ENCODE assay signal across 1 cellular context in the genomic region with DNA sequence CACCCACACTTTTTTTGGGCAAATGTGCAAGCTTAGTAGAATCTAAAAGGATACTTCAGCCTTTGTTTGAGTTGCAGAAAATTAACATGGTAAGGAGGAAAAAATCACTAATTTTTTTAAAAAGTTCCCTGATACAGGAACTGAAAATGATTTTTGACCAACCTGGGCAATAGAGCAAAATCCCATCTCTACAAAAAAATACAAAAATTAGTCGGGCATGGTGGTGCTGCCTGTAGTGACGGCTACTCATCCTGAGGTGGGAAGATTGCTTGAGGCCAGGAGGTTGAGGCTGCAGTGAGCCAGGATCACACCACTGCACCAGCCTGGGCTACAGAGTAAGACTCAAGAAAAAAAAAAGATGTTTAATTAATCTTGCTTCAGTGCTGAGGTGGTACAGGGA.
TF ChIP-seq lines count a peak whose summit lies in the region.

No MANE protein-coding gene starts in this region.

TF ChIP-seq in WTC11, 78 proteins besides CTCF, POLR2A, EP300 and RAD21 (continued from another document):
- TF ChIP-seq, protein P1, sequence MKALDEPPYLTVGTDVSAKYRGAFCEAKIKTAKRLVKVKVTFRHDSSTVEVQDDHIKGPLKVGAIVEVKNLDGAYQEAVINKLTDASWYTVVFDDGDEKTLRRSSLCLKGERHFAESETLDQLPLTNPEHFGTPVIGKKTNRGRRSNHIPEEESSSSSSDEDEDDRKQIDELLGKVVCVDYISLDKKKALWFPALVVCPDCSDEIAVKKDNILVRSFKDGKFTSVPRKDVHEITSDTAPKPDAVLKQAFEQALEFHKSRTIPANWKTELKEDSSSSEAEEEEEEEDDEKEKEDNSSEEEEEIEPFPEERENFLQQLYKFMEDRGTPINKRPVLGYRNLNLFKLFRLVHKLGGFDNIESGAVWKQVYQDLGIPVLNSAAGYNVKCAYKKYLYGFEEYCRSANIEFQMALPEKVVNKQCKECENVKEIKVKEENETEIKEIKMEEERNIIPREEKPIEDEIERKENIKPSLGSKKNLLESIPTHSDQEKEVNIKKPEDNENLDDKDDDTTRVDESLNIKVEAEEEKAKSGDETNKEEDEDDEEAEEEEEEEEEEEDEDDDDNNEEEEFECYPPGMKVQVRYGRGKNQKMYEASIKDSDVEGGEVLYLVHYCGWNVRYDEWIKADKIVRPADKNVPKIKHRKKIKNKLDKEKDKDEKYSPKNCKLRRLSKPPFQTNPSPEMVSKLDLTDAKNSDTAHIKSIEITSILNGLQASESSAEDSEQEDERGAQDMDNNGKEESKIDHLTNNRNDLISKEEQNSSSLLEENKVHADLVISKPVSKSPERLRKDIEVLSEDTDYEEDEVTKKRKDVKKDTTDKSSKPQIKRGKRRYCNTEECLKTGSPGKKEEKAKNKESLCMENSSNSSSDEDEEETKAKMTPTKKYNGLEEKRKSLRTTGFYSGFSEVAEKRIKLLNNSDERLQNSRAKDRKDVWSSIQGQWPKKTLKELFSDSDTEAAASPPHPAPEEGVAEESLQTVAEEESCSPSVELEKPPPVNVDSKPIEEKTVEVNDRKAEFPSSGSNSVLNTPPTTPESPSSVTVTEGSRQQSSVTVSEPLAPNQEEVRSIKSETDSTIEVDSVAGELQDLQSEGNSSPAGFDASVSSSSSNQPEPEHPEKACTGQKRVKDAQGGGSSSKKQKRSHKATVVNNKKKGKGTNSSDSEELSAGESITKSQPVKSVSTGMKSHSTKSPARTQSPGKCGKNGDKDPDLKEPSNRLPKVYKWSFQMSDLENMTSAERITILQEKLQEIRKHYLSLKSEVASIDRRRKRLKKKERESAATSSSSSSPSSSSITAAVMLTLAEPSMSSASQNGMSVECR (CRISPR knock-in tag; IDR thresholded peaks at IDR 0.05; ENCODE audit: borderline replicate concordance) = no peak
- no peak for TF ChIP-seq RELA (CRISPR knock-in tag; IDR thresholded peaks at IDR 0.05; ENCODE audit: borderline replicate concordance)
- TF ChIP-seq, protein P2, sequence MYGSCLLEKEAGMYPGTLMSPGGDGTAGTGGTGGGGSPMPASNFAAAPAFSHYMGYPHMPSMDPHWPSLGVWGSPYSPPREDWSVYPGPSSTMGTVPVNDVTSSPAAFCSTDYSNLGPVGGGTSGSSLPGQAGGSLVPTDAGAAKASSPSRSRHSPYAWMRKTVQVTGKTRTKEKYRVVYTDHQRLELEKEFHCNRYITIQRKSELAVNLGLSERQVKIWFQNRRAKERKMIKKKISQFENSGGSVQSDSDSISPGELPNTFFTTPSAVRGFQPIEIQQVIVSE (CRISPR knock-in tag; IDR thresholded peaks at IDR 0.05; ENCODE audit: borderline replicate concordance) = no peak
- no peak for TF ChIP-seq EMX1 (CRISPR knock-in tag; IDR thresholded peaks at IDR 0.05)
- TF ChIP-seq, protein P3, sequence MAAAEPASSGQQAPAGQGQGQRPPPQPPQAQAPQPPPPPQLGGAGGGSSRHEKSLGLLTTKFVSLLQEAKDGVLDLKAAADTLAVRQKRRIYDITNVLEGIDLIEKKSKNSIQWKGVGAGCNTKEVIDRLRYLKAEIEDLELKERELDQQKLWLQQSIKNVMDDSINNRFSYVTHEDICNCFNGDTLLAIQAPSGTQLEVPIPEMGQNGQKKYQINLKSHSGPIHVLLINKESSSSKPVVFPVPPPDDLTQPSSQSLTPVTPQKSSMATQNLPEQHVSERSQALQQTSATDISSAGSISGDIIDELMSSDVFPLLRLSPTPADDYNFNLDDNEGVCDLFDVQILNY (CRISPR knock-in tag; IDR thresholded peaks at IDR 0.05) = no peak
